ENCODE assay signal across 26 cellular contexts in genomic region chr11:701741-702513, GRCh38. TPM values are rescaled to one million over a fixed set of nuclear protein-coding genes. Genes with fewer than 3 reads are reported as not detected.
DNase-seq lines count a peak whose midpoint lies in the region; ATAC-seq and TF ChIP-seq lines count a peak whose summit lies in the region.
"Had no signal": no experiment of that assay in that cellular context is flagged by ENCODE, and none has a peak within 500 bp of the region (broad histone marks: within the 10 kb centered on the region; RNA-seq: fewer than 3 reads in every experiment).

No MANE protein-coding gene starts in this region.

- no peak overlapping the region for H3K18ac ChIP-seq in neuronal stem cell (ENCODE audit: low read length)

- H2BK5ac ChIP-seq in neuronal stem cell (ENCODE audit: low read length) = no peak overlapping the region

- no peak overlapping the region for H3K14ac ChIP-seq in neuronal stem cell (ENCODE audit: low read length)

- peak overlapping the region; percentile 43 for H3K23ac ChIP-seq in neuronal stem cell (ENCODE audit: low read depth, low read length, poor library complexity)

- H2AK5ac ChIP-seq in neuronal stem cell (ENCODE audit: low read depth, low read length) = no peak overlapping the region

- H3K9me3 Mint-ChIP-seq in stimulated activated naive CD8-positive, alpha-beta T cell treated with anti-CD3 and anti-CD28 coated beads, Interleukin-15, amount 100 ng/mL, for 72 hours = no peaks in the 10 kb centered on the region
- no peaks in the 10 kb centered on the region for H3K9me3 Mint-ChIP-seq in endothelial cell (ENCODE audit: unreplicated experiment)
- H3K9me3 Mint-ChIP-seq: activated CD4-positive, alpha-beta memory T cell treated with anti-CD3 and anti-CD28 coated beads for 36 hours; activated naive CD4-positive, alpha-beta T cell treated with anti-CD3 and anti-CD28 coated beads, Interleukin-2, amount 10 ng/mL, durations not matched to agents 7 days and 5 days; activated T-helper 1 cell treated with anti-CD3 and anti-CD28 coated beads, Interleukin-12 subunit alpha, Interleukin-12 subunit beta, Interleukin-2, Interleukin-4 antibody, amounts not matched to agents 30 ng/mL and 10 ng/mL and 1 ng/mL, durations not matched to agents 14 hours and 24 hours and 36 hours; CD4-positive, alpha-beta T cell; effector memory CD8-positive, alpha-beta T cell; memory B cell had no signal

- intact Hi-C loops in colonic mucosa (cut with DNase I) (no loop called here), tibial artery (cut with DNase I; ENCODE audit: low total_unique reads) (no loop called here)

- H3K9ac ChIP-seq in colonic mucosa (ENCODE audit: low read depth in 2 of 2, low read length in 2 of 2) (peak overlapping the region; percentile 32 to 84), neuronal stem cell (ENCODE audit: low read depth, low read length, poor library complexity) (peak overlapping the region; percentile 9)

- H3K4me2 ChIP-seq in neuronal stem cell (ENCODE audit: insufficient read depth, low read length, poor library complexity, severe bottlenecking) = no peak overlapping the region
- H3K4me2 ChIP-seq: hepatocyte, smooth muscle cell had no signal

- H2BK15ac ChIP-seq in neuronal stem cell (ENCODE audit: low read length) = no peak overlapping the region

- peak overlapping the region; percentile 9 for H2BK12ac ChIP-seq in neuronal stem cell (ENCODE audit: low read length)

- no peaks in the 10 kb centered on the region for H3K36me3 Mint-ChIP-seq in endothelial cell (ENCODE audit: low read depth, unreplicated experiment)
- H3K36me3 Mint-ChIP-seq: activated CD4-positive, alpha-beta memory T cell treated with anti-CD3 and anti-CD28 coated beads for 36 hours had no signal

- no peak overlapping the region for H2AFZ ChIP-seq in neuronal stem cell (ENCODE audit: low read length)
- H2AFZ ChIP-seq: hepatocyte had no signal

- H3K9me3 ChIP-seq in RWPE2 (ENCODE audit: severe bottlenecking) (no peaks in the 10 kb centered on the region), colonic mucosa (no peaks in the 10 kb centered on the region), neuronal stem cell (replicated peaks in 1 of 2; ENCODE audit: control insufficient read depth in 2 of 2, insufficient read depth in 1 of 2, low read depth in 1 of 2, low read length in 2 of 2) (no peaks in the 10 kb centered on the region), tibial artery (no peaks in the 10 kb centered on the region)
- H3K9me3 ChIP-seq: gastrocnemius medialis, neutrophil had no signal

- H3K27me3 Mint-ChIP-seq in stimulated activated naive CD8-positive, alpha-beta T cell treated with anti-CD3 and anti-CD28 coated beads, Interleukin-15, amount 100 ng/mL, for 72 hours = peaks cover 11% of the 10 kb centered on the region
- peaks cover 8% of the 10 kb centered on the region for H3K27me3 Mint-ChIP-seq in endothelial cell (ENCODE audit: unreplicated experiment)
- H3K27me3 Mint-ChIP-seq: CD4-positive, alpha-beta T cell had no signal

- H3K36me3 ChIP-seq in RWPE2 (ENCODE audit: low read depth) (peaks cover 7% of the 10 kb centered on the region; the same call in 1 of the 2 replicates), colonic mucosa (no peaks in the 10 kb centered on the region), neuronal stem cell (replicated peaks in 1 of 2; ENCODE audit: control insufficient read depth in 2 of 2, insufficient read depth in 2 of 2, low read length in 2 of 2) (peaks cover 2 to 28% of the 10 kb centered on the region in 2 donors), tibial artery (peaks cover 0 to 34% (median 21%) of the 10 kb centered on the region in 3 donors)

- H3K79me1 ChIP-seq in neuronal stem cell (ENCODE audit: low read depth, low read length) = no peaks in the 10 kb centered on the region

- WGBS in neuronal stem cell (ENCODE audit: extremely low coverage in 2 of 2, insufficient read length in 2 of 2, insufficient replicate concordance in 1 of 2), 2 donors = no CpG with 5 or more reads among the region's 23 CpGs

- peaks cover 41% of the 10 kb centered on the region for H3K4me1 Mint-ChIP-seq in stimulated activated naive CD8-positive, alpha-beta T cell treated with anti-CD3 and anti-CD28 coated beads, Interleukin-15, amount 100 ng/mL, for 72 hours
- H3K4me1 Mint-ChIP-seq in endothelial cell (ENCODE audit: unreplicated experiment) = peaks cover 24% of the 10 kb centered on the region

- ATAC-seq in RWPE2 (ENCODE audit: low read depth) = no peak
- ATAC-seq in stimulated activated naive CD8-positive, alpha-beta T cell treated with anti-CD3 and anti-CD28 coated beads, Interleukin-15, amount 100 ng/mL, for 72 hours = no peak

- peak overlapping the region; percentile 94 for H3K27ac ChIP-seq in RWPE2 (ENCODE audit: poor library complexity, severe bottlenecking)
- H3K27ac ChIP-seq in colonic mucosa = no peak overlapping the region
- H3K27ac ChIP-seq in neuronal stem cell (replicated peaks; ENCODE audit: low read length) = no peak overlapping the region
- peak overlapping the region; percentile 59 to 86 for H3K27ac ChIP-seq in tibial artery
- H3K27ac ChIP-seq: hepatocyte had no signal

- H4K8ac ChIP-seq in neuronal stem cell (ENCODE audit: low read depth, low read length) = no peak overlapping the region

- H3K27ac Mint-ChIP-seq in stimulated activated naive CD8-positive, alpha-beta T cell treated with anti-CD3 and anti-CD28 coated beads, Interleukin-15, amount 100 ng/mL, for 72 hours = no peak overlapping the region
- no peak overlapping the region for H3K27ac Mint-ChIP-seq in endothelial cell (ENCODE audit: unreplicated experiment)
- H3K27ac Mint-ChIP-seq: activated CD4-positive, alpha-beta memory T cell treated with anti-CD3 and anti-CD28 coated beads for 36 hours; activated naive CD4-positive, alpha-beta T cell treated with anti-CD3 and anti-CD28 coated beads, Interleukin-2, amount 10 ng/mL, durations not matched to agents 7 days and 5 days; activated T-helper 1 cell treated with anti-CD3 and anti-CD28 coated beads, Interleukin-12 subunit alpha, Interleukin-12 subunit beta, Interleukin-2, Interleukin-4 antibody, amounts not matched to agents 30 ng/mL and 10 ng/mL and 1 ng/mL, durations not matched to agents 14 hours and 24 hours and 36 hours; CD4-positive, alpha-beta T cell; effector memory CD8-positive, alpha-beta T cell; memory B cell had no signal

- H2BK120ac ChIP-seq in neuronal stem cell (ENCODE audit: low read depth, low read length) = peak overlapping the region; percentile 34

- DNase-seq in RWPE2 (ENCODE audit: low spot score) (peak; percentile 47), colonic mucosa (no peak), neuronal stem cell (ENCODE audit: low spot score) (no peak), tibial artery (no peak), ureter (ENCODE audit: low spot score) (no peak), endothelial cell (ENCODE audit: low spot score) (no peak)
- no peak for DNase-seq in stimulated activated naive CD8-positive, alpha-beta T cell treated with anti-CD3 and anti-CD28 coated beads, Interleukin-15, amount 100 ng/mL, for 72 hours
- DNase-seq: activated CD4-positive, alpha-beta memory T cell treated with anti-CD3 and anti-CD28 coated beads for 36 hours; activated CD8-positive, alpha-beta memory T cell treated with anti-CD3 and anti-CD28 coated beads, Interleukin-2, amount 50 U/mL, for 4 hours; activated naive CD4-positive, alpha-beta T cell treated with anti-CD3 and anti-CD28 coated beads, Interleukin-2, amount 10 ng/mL, durations not matched to agents 7 days and 5 days; amniotic stem cell; CD4-positive, alpha-beta T cell; cortex of kidney; effector memory CD8-positive, alpha-beta T cell; EL; GOT3; NCI-H1048; NCI-H1694 treated with DMSO at 0.1 percent for 48 hours; SIG-M5; stimulated activated CD4-positive, alpha-beta T cell treated with anti-CD3 and anti-CD28 coated beads, Interleukin-2, amount 100 ng/mL, for 24 hours had no signal

- no peaks in the 10 kb centered on the region for H3K27me3 ChIP-seq in RWPE2 (ENCODE audit: insufficient read depth, poor library complexity, severe bottlenecking)
- H3K27me3 ChIP-seq in colonic mucosa = no peaks in the 10 kb centered on the region
- peaks cover 0 to 15% (median 0%) of the 10 kb centered on the region in 3 experiments for H3K27me3 ChIP-seq in neuronal stem cell (ENCODE audit: control insufficient read depth in 3 of 3, insufficient read depth in 3 of 3, low read depth in 1 of 3, low read length in 3 of 3)
- H3K27me3 ChIP-seq in tibial artery = peaks cover 0 to 17% of the 10 kb centered on the region in 2 donors
- H3K27me3 ChIP-seq: hepatocyte had no signal

- no peak overlapping the region for H4K91ac ChIP-seq in neuronal stem cell (ENCODE audit: low read depth, low read length, poor library complexity)

- H3K4me3 ChIP-seq in RWPE2 (ENCODE audit: severe bottlenecking) (no peak overlapping the region), colonic mucosa (no peak overlapping the region), neuronal stem cell (ENCODE audit: low read length in 2 of 2) (peak overlapping the region in 1 of 2 donors; percentile 19), tibial artery (no peak overlapping the region)
- H3K4me3 ChIP-seq: gastrocnemius medialis, hepatocyte, smooth muscle cell had no signal

- H3K4ac ChIP-seq in neuronal stem cell (ENCODE audit: low read length) = no peak overlapping the region

- H3K4me3 Mint-ChIP-seq in stimulated activated naive CD8-positive, alpha-beta T cell treated with anti-CD3 and anti-CD28 coated beads, Interleukin-15, amount 100 ng/mL, for 72 hours = no peak overlapping the region
- no peak overlapping the region for H3K4me3 Mint-ChIP-seq in endothelial cell (ENCODE audit: unreplicated experiment)
- H3K4me3 Mint-ChIP-seq: activated CD4-positive, alpha-beta memory T cell treated with anti-CD3 and anti-CD28 coated beads for 36 hours; activated naive CD4-positive, alpha-beta T cell treated with anti-CD3 and anti-CD28 coated beads, Interleukin-2, amount 10 ng/mL, durations not matched to agents 7 days and 5 days; activated T-helper 1 cell treated with anti-CD3 and anti-CD28 coated beads, Interleukin-12 subunit alpha, Interleukin-12 subunit beta, Interleukin-2, Interleukin-4 antibody, amounts not matched to agents 30 ng/mL and 10 ng/mL and 1 ng/mL, durations not matched to agents 14 hours and 24 hours and 36 hours; CD4-positive, alpha-beta T cell; effector memory CD8-positive, alpha-beta T cell; memory B cell had no signal

- H3K4me1 ChIP-seq in RWPE2 (ENCODE audit: insufficient read depth, poor library complexity, severe bottlenecking) (peaks cover 28% of the 10 kb centered on the region), colonic mucosa (peaks cover 21% of the 10 kb centered on the region), neuronal stem cell (ENCODE audit: control insufficient read depth in 2 of 2, insufficient read depth in 1 of 2, low read depth in 1 of 2, low read length in 2 of 2) (peaks cover 4 to 17% of the 10 kb centered on the region in 2 donors), tibial artery (peaks cover 0 to 56% (median 43%) of the 10 kb centered on the region in 4 donors)

- TF ChIP-seq CTCF in RWPE2 (IDR thresholded peaks at IDR 0.05; ENCODE audit: poor library complexity, severe bottlenecking) (no peak), colonic mucosa (IDR thresholded peaks at IDR 0.05) (no peak), tibial artery (IDR thresholded peaks at IDR 0.05) (no peak), endothelial cell (IDR thresholded peaks at IDR 0.05; ENCODE audit: unreplicated experiment) (no peak)

RNA-seq across cellular contexts. Expression of gene EPS8L2, which starts 4.1 kb away (rescaled TPM):
- total RNA-seq in colonic mucosa (100 to 1,000 TPM; 192 to 254 TPM), ureter (156 TPM), endothelial cell (ENCODE audit: unreplicated experiment) (8.0 TPM)
- 6.7 TPM for polyA plus RNA-seq in neuronal stem cell (2013, experiment 1 of 2)
- 6.7 TPM for polyA plus RNA-seq in neuronal stem cell (2013, experiment 2 of 2)

RNA-seq across cellular contexts. Expression of gene TMEM80, which starts 6.3 kb away (rescaled TPM):
- total RNA-seq in colonic mucosa (10 to 100 TPM; 18.4 to 36.6 TPM), ureter (32.5 TPM), endothelial cell (ENCODE audit: unreplicated experiment) (22.9 TPM)
- polyA plus RNA-seq in neuronal stem cell (2013, experiment 1 of 2) = 20.9 TPM
- polyA plus RNA-seq in neuronal stem cell (2013, experiment 2 of 2) = 21.7 TPM

RNA-seq across cellular contexts. Expression of gene DEAF1, which starts 6.9 kb away (rescaled TPM):
- total RNA-seq in colonic mucosa (10 to 100 TPM; 21.7 to 25.8 TPM), ureter (36.9 TPM), endothelial cell (ENCODE audit: unreplicated experiment) (118 TPM)
- 37.2 TPM for polyA plus RNA-seq in neuronal stem cell (2013, experiment 1 of 2)
- polyA plus RNA-seq in neuronal stem cell (2013, experiment 2 of 2) = 37.3 TPM

RNA-seq across cellular contexts. Expression of gene TALDO1, which starts 45.3 kb away (rescaled TPM):
- total RNA-seq in colonic mucosa = 100 to 1,000 TPM; 195 to 274 TPM
- polyA plus RNA-seq in neuronal stem cell (2013, experiment 1 of 2) = 111 TPM
- 112 TPM for polyA plus RNA-seq in neuronal stem cell (2013, experiment 2 of 2)
- 172 TPM for total RNA-seq in ureter
- 123 TPM for total RNA-seq in endothelial cell (ENCODE audit: unreplicated experiment)

Comparison
In these comparisons a context has a peak if more than half of its experiments do, and no peak if none do; other contexts are left out.
1. H3K27ac ChIP-seq: peak in RWPE2 (single experiment) and tibial artery (2 of 2); none in colonic mucosa (single experiment) and neuronal stem cell (single experiment).
2. RNA of gene EPS8L2, which starts 4.1 kb away (total RNA-seq): 192 to 254 TPM in colonic mucosa and 156 TPM in ureter (single experiment); 8.0 TPM in endothelial cell (single experiment); every median in the first group is over 10 times any median in the second.